In the genomic region with DNA sequence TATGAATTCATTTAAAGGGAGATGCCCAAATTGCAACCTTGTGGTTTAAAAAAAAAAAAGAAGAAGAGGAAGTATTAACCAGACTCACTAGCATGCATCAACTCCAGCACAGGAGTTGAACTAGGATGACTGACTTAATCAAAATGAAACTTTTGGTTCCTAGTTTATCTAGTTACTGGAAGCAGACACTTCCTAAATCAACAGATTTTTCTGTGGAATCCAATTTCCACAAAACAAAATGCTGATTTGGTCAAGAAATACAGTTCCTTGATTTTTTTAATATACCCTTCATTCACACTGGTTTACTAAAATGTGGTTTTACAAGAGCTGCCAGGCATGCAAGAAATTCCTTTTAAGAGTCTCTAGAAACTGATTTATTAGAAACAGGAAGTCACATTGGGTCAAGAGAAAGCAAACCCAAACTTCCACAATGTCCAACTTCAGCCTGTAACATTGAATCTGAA, we compare ENCODE assay signal across 9 cellular contexts. TPM values are rescaled to one million over a fixed set of nuclear protein-coding genes. Genes with fewer than 3 reads are reported as not detected.
DNase-seq lines count a peak whose midpoint lies in the region; ATAC-seq and TF ChIP-seq lines count a peak whose summit lies in the region.
"Had no signal": no experiment of that assay in that cellular context is flagged by ENCODE, and none has a peak within 500 bp of the region (broad histone marks: within the 10 kb centered on the region; RNA-seq: fewer than 3 reads in every experiment).

No MANE protein-coding gene starts in this region.

- H3K9me3 Mint-ChIP-seq in stimulated activated effector memory CD8-positive, alpha-beta T cell treated with anti-CD3 and anti-CD28 coated beads, Interleukin-12 subunit alpha, Interleukin-12 subunit beta, amount 100 ng/mL, for 72 hours: no peaks in the 10 kb centered on the region
- H3K9me3 Mint-ChIP-seq: CD8-positive, alpha-beta memory T cell had no signal

- H3K4me3 ChIP-seq in AG10803 (ENCODE audit: low read length): no peak overlapping the region
- no peak overlapping the region for H3K4me3 ChIP-seq in BE2C (ENCODE audit: low read depth, low read length)

- peaks cover 6% of the 10 kb centered on the region; the same call in 1 of the 2 replicates for H3K4me1 ChIP-seq in BE2C

- H3K27me3 ChIP-seq in BE2C: no peaks in the 10 kb centered on the region

- no peak overlapping the region for H3K4me3 Mint-ChIP-seq in stimulated activated effector memory CD8-positive, alpha-beta T cell treated with anti-CD3 and anti-CD28 coated beads, Interleukin-12 subunit alpha, Interleukin-12 subunit beta, amount 100 ng/mL, for 72 hours
- H3K4me3 Mint-ChIP-seq: CD8-positive, alpha-beta memory T cell had no signal

- ATAC-seq in GM21528 (IDR thresholded peaks at IDR 0.05; ENCODE audit: low FRiP score, unreplicated experiment) (peak; percentile 67), HG03095 (IDR thresholded peaks at IDR 0.05; ENCODE audit: unreplicated experiment) (no peak)
- no peak for ATAC-seq in stimulated activated effector memory CD8-positive, alpha-beta T cell treated with anti-CD3 and anti-CD28 coated beads, Interleukin-12 subunit alpha, Interleukin-12 subunit beta, amount 100 ng/mL, for 72 hours

- no peaks in the 10 kb centered on the region for H3K9me3 ChIP-seq in BE2C

- H3K36me3 ChIP-seq in BE2C: no peaks in the 10 kb centered on the region

- TF ChIP-seq CTCF in AG10803 (conservative IDR thresholded peaks at IDR 0.05; ENCODE audit: low read length): no peak
- TF ChIP-seq CTCF in BE2C (IDR thresholded peaks at IDR 0.05; ENCODE audit: low read depth, low read length): no peak

- H3K27ac Mint-ChIP-seq in stimulated activated effector memory CD8-positive, alpha-beta T cell treated with anti-CD3 and anti-CD28 coated beads, Interleukin-12 subunit alpha, Interleukin-12 subunit beta, amount 100 ng/mL, for 72 hours: no peak overlapping the region
- H3K27ac Mint-ChIP-seq: CD8-positive, alpha-beta memory T cell had no signal

- peaks cover 14% of the 10 kb centered on the region for H3K36me3 Mint-ChIP-seq in stimulated activated effector memory CD8-positive, alpha-beta T cell treated with anti-CD3 and anti-CD28 coated beads, Interleukin-12 subunit alpha, Interleukin-12 subunit beta, amount 100 ng/mL, for 72 hours

- peaks cover 29% of the 10 kb centered on the region for H3K4me1 Mint-ChIP-seq in stimulated activated effector memory CD8-positive, alpha-beta T cell treated with anti-CD3 and anti-CD28 coated beads, Interleukin-12 subunit alpha, Interleukin-12 subunit beta, amount 100 ng/mL, for 72 hours

- DNase-seq in AG10803 (ENCODE audit: low read depth) (peak; percentile 77), MV-4-11 (lab: John Stamatoyannopoulos, UW) (peak; percentile 95), globus pallidus (ENCODE audit: low spot score) (peak; percentile 50), HK-2 (ENCODE audit: unreplicated experiment) (no peak), BE2C (no peak)
- DNase-seq in stimulated activated effector memory CD8-positive, alpha-beta T cell treated with anti-CD3 and anti-CD28 coated beads, Interleukin-12 subunit alpha, Interleukin-12 subunit beta, amount 100 ng/mL, for 72 hours (ENCODE audit: low spot score in 2 of 2): no peak
- DNase-seq: CD8-positive, alpha-beta memory T cell had no signal

RNA-seq across cellular contexts. Expression of gene ITPR2, which starts 41.6 kb away (rescaled TPM):
- polyA plus RNA-seq in BE2C (2012; ENCODE audit: insufficient read depth, insufficient read length, low read depth): 3.2 TPM

Comparison
In these comparisons a context has a peak if more than half of its experiments do, and no peak if none do; other contexts are left out.
1. DNase-seq: peak in AG10803 (single experiment), MV-4-11 (single experiment) and globus pallidus (single experiment); none in HK-2 (single experiment), stimulated activated effector memory CD8-positive, alpha-beta T cell treated with anti-CD3 and anti-CD28 coated beads, Interleukin-12 subunit alpha, Interleukin-12 subunit beta, amount 100 ng/mL, for 72 hours (0 of 2) and BE2C (single experiment).